ENCODE assay signal across 8 cellular contexts in the genomic region with DNA sequence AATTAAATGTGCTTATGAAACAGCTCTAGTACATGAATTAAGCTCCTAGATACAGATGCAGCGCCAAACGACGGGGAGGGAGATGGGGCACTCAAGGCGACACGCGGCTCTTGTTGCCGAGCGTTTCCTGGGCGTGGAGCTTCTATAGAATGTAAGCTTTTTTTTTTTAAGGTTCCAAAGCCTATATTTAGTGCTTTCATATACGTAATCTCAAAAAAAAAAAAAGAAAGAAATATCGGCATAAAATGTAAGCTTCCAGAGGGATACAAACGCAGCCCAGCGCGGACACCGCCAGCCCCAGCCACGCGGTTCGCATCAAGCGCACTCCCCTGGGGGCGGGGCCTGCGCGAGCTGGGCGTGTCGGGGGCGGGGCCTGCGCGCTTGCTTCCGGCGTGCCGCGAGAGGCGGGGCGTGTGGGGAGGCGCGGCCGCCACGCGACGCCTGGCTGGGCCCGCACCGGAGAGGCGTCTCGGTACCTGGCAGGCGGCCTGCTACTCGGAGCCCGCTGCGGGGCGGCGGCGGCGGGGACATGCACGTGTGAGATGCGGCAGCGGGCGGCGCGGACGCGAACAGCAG. TPM values are rescaled to one million over a fixed set of nuclear protein-coding genes. Genes with fewer than 3 reads are reported as not detected.
A peak's percentile ranks its signal among the peaks of the same experiment; 100 is the strongest.
DNase-seq lines count a peak whose midpoint lies in the region; ATAC-seq and TF ChIP-seq lines count a peak whose summit lies in the region.

A gene with protein sequence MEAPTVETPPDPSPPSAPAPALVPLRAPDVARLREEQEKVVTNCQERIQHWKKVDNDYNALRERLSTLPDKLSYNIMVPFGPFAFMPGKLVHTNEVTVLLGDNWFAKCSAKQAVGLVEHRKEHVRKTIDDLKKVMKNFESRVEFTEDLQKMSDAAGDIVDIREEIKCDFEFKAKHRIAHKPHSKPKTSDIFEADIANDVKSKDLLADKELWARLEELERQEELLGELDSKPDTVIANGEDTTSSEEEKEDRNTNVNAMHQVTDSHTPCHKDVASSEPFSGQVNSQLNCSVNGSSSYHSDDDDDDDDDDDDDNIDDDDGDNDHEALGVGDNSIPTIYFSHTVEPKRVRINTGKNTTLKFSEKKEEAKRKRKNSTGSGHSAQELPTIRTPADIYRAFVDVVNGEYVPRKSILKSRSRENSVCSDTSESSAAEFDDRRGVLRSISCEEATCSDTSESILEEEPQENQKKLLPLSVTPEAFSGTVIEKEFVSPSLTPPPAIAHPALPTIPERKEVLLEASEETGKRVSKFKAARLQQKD (plus strand): TSS at position 412 of the 576 bp plus-strand sequence. CDS start 309 bp downstream, outside the sequence.

- H3K4me1 ChIP-seq in OCI-LY7 (ENCODE audit: insufficient read depth, low read length, poor library complexity, severe bottlenecking) (peaks cover 37% of the 10 kb centered on the region), mucosa of stomach (ENCODE audit: control insufficient read depth, insufficient read depth, low read length) (peaks cover 5% of the 10 kb centered on the region)

- TF ChIP-seq CTCF in OCI-LY7 (conservative IDR thresholded peaks at IDR 0.05; ENCODE audit: low read length) (no peak), epithelial cell of proximal tubule (conservative IDR thresholded peaks at IDR 0.05; ENCODE audit: low read depth, low read length) (no peak)

- CTCF ChIA-PET in OCI-LY7 (lab: Charles Lee; ENCODE audit: unreplicated experiment), result interaction anchor here (1.2 to 1.4 kb wide), 2 partner anchors 11 to 18 kb away, joined by 3 to 5 read pairs; no protein-coding TSS in a partner anchor

- H3K4me2 ChIP-seq in OCI-LY7 (ENCODE audit: low read length), result peak within 1 kb of the TSS; percentile 78

- H3K79me2 ChIP-seq in OCI-LY7 (ENCODE audit: insufficient read depth, low read depth, low read length), result peaks cover 44% of the 10 kb centered on the region

- H4K20me1 ChIP-seq in OCI-LY7 (ENCODE audit: insufficient read depth, low read length), result peaks cover 23% of the 10 kb centered on the region

- POLR2A ChIA-PET in OCI-LY7 (lab: Charles Lee), result interaction anchor here (0.6 to 2.1 kb wide), 23 partner anchors 9 to 637 kb away, joined by 3 to 11 read pairs (median 4); no protein-coding TSS in a partner anchor

- intact Hi-C loops in OCI-LY7 (cut with micrococcal nuclease; ENCODE audit: unreplicated experiment), result no loop called here

- H3K9me3 ChIP-seq in OCI-LY7 (ENCODE audit: low read length), result no peaks in the 10 kb centered on the region
- H3K9me3 ChIP-seq in mucosa of stomach (ENCODE audit: control insufficient read depth, low read length), result no peaks in the 10 kb centered on the region

- BruUV-seq in OCI-LY7 (replicated peaks; lab: Mats Ljungman, UMichigan), result TSS peak; percentile 95

- H3K36me3 ChIP-seq in OCI-LY7 (ENCODE audit: insufficient read depth, low read length) (peaks cover 16% of the 10 kb centered on the region), mucosa of stomach (ENCODE audit: control insufficient read depth, insufficient read depth, low read length) (no peaks in the 10 kb centered on the region)

- peak; percentile 79 for ATAC-seq in GM21515 (IDR thresholded peaks at IDR 0.05; ENCODE audit: unreplicated experiment)

- H3K4me3 ChIP-seq in OCI-LY7 (ENCODE audit: low read depth, low read length, poor library complexity, severe bottlenecking) (peak within 1 kb of the TSS; percentile 78), epithelial cell of proximal tubule (ENCODE audit: low read depth, low read length) (peak within 1 kb of the TSS; percentile 98), mucosa of stomach (ENCODE audit: low read length) (peak within 1 kb of the TSS; percentile 88)

- peak within 1 kb of the TSS; percentile 87 for H2AFZ ChIP-seq in OCI-LY7 (ENCODE audit: low read length)

- peak within 1 kb of the TSS; percentile 77 for H3K9ac ChIP-seq in mucosa of stomach (ENCODE audit: low read length)

- peaks cover 9% of the 10 kb centered on the region for H3K27me3 ChIP-seq in mucosa of stomach (ENCODE audit: control insufficient read depth, insufficient read depth, low read length)

- no peaks in the 10 kb centered on the region for H3K9me2 ChIP-seq in OCI-LY7 (ENCODE audit: insufficient read depth, low read length)

- H3K27ac ChIP-seq in OCI-LY7 (ENCODE audit: low read depth, low read length, poor library complexity, severe bottlenecking), result peak within 1 kb of the TSS; percentile 47

- DNase-seq in D341Med (ENCODE audit: low spot score) (peak; percentile 98), HuH-7.5 (ENCODE audit: low spot score) (peak; percentile 84), OCI-LY7 (ENCODE audit: low spot score) (peak; percentile 86), activated T-cell treated with anti-CD3 and anti-CD28 coated beads for 24 hours (ENCODE audit: low read depth) (peak; percentile 94), epithelial cell of proximal tubule (ENCODE audit: low read depth) (no peak)
- peak; percentile 86 to 90 for DNase-seq in stimulated activated CD8-positive, alpha-beta memory T cell treated with anti-CD3 and anti-CD28 coated beads, Interleukin-4, amount 100 ng/mL, for 4 hours (ENCODE audit: low read depth in 2 of 2, low spot score in 1 of 2)

RNA-seq across cellular contexts. Expression of the gene that starts here (rescaled TPM):
- 45.1 and 68.7 TPM in 2 replicates for total RNA-seq in OCI-LY7 (2014; rRNA removed; shearing (Covaris generic))
- 79.2 and 82.1 TPM in 2 replicates for total RNA-seq in OCI-LY7 (2022)
- 45.1 and 45.4 TPM in 2 replicates for total RNA-seq in epithelial cell of proximal tubule
